In the genomic region with DNA sequence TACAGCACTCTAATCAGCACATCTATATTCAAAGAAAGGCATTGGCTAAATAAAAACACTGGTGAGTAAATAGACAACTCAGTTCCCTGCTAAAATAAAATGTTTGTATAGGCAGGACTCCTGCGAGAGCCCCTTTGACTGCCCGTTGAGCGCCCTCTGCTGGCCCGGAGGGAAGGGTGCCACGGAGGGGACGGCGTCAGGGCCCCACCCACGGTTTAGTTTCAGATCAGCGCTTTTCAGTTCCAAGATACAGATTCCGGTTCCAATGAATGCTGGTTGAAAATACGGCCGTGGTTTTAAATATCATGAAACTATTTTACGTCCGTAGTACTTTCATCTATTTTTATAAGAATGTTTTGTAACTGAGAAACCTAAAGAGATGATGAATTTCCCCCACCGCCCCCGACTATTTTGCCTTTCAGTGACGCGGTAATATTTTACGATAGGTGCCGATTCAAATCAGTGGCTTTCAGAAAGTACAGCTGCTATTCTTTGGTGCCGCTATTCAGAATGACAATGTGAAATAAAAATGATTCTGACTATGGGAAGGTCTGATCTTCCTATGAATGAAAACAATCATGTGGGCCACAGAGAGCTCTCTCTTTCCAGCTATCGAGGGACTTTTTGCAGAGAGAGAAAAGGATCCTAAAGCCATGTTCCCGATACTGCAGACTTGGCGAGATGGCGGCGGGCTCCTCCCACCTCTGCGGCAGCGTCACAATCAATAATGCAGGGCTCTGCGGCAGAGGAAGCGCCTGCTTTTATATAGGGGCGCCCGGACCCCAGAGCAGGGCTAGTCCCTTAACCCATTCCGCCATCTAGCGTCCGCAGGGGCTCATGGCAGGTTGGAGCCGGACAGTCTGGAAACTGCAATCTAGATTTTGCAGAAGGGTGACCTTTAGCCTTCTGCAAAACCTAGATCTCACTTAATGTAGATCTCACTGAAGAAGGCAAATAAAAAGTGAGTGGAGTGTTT, we compare ENCODE assay signal across 8 cellular contexts. TPM values are rescaled to one million over a fixed set of nuclear protein-coding genes. Genes with fewer than 3 reads are reported as not detected.
DNase-seq lines count a peak whose midpoint lies in the region; ATAC-seq and TF ChIP-seq lines count a peak whose summit lies in the region.

No MANE protein-coding gene starts in this region.

- TF ChIP-seq POLR2A in adrenal gland (IDR thresholded peaks at IDR 0.05) (peak in 1 of 2 donors; percentile 43), upper lobe of left lung (IDR thresholded peaks at IDR 0.05) (peak in 1 of 4 donors; percentile 32)

- TF ChIP-seq CTCF in GM12873 (IDR thresholded peaks at IDR 0.05; ENCODE audit: insufficient read depth, low read depth, low read length, missing control alignments) (peak; percentile 96), adrenal gland (IDR thresholded peaks at IDR 0.05) (peak; percentile 88 to 96 (median 90)), heart right ventricle (IDR thresholded peaks at IDR 0.05) (peak; percentile 88 to 99 (median 95)), upper lobe of left lung (IDR thresholded peaks at IDR 0.05) (peak; percentile 78 to 96 (median 88))

- H3K27ac ChIP-seq in adrenal gland (peak overlapping the region; percentile 38 to 92 (median 75)), heart right ventricle (peak overlapping the region; percentile 57 to 88 (median 78)), upper lobe of left lung (peak overlapping the region; percentile 56 to 90 (median 84))

- ATAC-seq in HG02852 (IDR thresholded peaks at IDR 0.05; ENCODE audit: unreplicated experiment), result peak; percentile 84
- peak; percentile 88 to 99 (median 94) for ATAC-seq in heart right ventricle
- peak; percentile 95 to 98 for ATAC-seq in upper lobe of left lung (ENCODE audit: low FRiP score in 2 of 2)

- H3K27me3 ChIP-seq in adrenal gland (no peaks in the 10 kb centered on the region), heart right ventricle (no peaks in the 10 kb centered on the region), upper lobe of left lung (no peaks in the 10 kb centered on the region)

- no peaks in the 10 kb centered on the region for H3K36me3 ChIP-seq in adrenal gland (replicated peaks in 1 of 2)
- no peaks in the 10 kb centered on the region for H3K36me3 ChIP-seq in heart right ventricle
- no peaks in the 10 kb centered on the region for H3K36me3 ChIP-seq in upper lobe of left lung

- H3K9me3 ChIP-seq in adrenal gland (replicated peaks in 1 of 3), result no peaks in the 10 kb centered on the region
- H3K9me3 ChIP-seq in heart right ventricle, result no peaks in the 10 kb centered on the region
- H3K9me3 ChIP-seq in upper lobe of left lung, result no peaks in the 10 kb centered on the region

- H3K4me1 ChIP-seq in adrenal gland (replicated peaks in 1 of 2) (peaks cover 0 to 16% of the 10 kb centered on the region in 2 donors), heart right ventricle (peaks cover 0 to 37% (median 12%) of the 10 kb centered on the region in 9 donors), upper lobe of left lung (peaks cover 0 to 14% (median 2%) of the 10 kb centered on the region in 4 donors)

- WGBS in adrenal gland, 4 donors, result 0 to 1% (median 1%) methylated on average over 31 to 36 of the region's 36 CpGs
- WGBS in heart right ventricle, 2 donors, result 0 to 1% methylated on average over 36 of the region's 36 CpGs
- WGBS in upper lobe of left lung, 2 donors, result 0 to 1% methylated on average over 31 to 36 of the region's 36 CpGs

- DNase-seq in NCI-H1436 (lab: John Stamatoyannopoulos, UW) (peak; percentile 92), SW480 (ENCODE audit: low spot score) (peak; percentile 91), adrenal gland (peak; percentile 83 to 95 (median 88)), heart right ventricle (peak; percentile 87), posterior cingulate gyrus (peak; percentile 83 to 98 (median 94)), upper lobe of left lung (peak; percentile 87 to 94)

- intact Hi-C loops in adrenal gland (cut with DNase I) (loop anchor here (5.0 kb wide), 1 partner anchor 336 kb away; no protein-coding TSS in a partner anchor), heart right ventricle (cut with DNase I) (loop anchor here (1.0 to 10.0 kb wide), 11 partner anchors 46 to 789 kb away; a partner anchor contains a TSS), posterior cingulate gyrus (cut with DNase I) (loop anchor here (1.0 to 5.0 kb wide), 2 partner anchors 333 to 786 kb away; a partner anchor contains a TSS)

- H3K4me3 ChIP-seq in adrenal gland (peak overlapping the region; percentile 2 to 76 (median 50)), heart right ventricle (peak overlapping the region; percentile 33 to 75 (median 58)), upper lobe of left lung (peak overlapping the region; percentile 57 to 72 (median 64))

- no peak for TF ChIP-seq EP300 in upper lobe of left lung (IDR thresholded peaks at IDR 0.05)

RNA-seq across cellular contexts. Expression of gene CCN6, which starts 10.6 kb away (rescaled TPM):
- total RNA-seq in adrenal gland (not detected), heart right ventricle (not detected), upper lobe of left lung (not detected)
- polyA plus RNA-seq in adrenal gland (not detected), heart right ventricle (not detected)

RNA-seq across cellular contexts. Expression of gene TUBE1, which starts 44.0 kb away (rescaled TPM):
- total RNA-seq in adrenal gland (10 to 100 TPM; 11.1 to 31.1 (median 19.6) TPM), heart right ventricle (10 to 100 TPM; 13.5 to 38.6 (median 22.6) TPM), upper lobe of left lung (10 to 100 TPM; 12.5 to 48.6 (median 21.0) TPM)
- polyA plus RNA-seq in adrenal gland (10 to 100 TPM; 12.1 to 22.2 (median 13.8) TPM), heart right ventricle (10 to 100 TPM in 1 of 2 donors, 1 to 10 TPM in 1; 9.0 to 43.5 TPM)

RNA-seq across cellular contexts. Expression of gene FAM229B, which starts 44.1 kb away (rescaled TPM):
- 10 to 100 TPM in 6 of 8 donors, 1 to 10 TPM in 2; 6.5 to 31.8 (median 21.9) TPM for total RNA-seq in adrenal gland
- polyA plus RNA-seq in adrenal gland, result 10 to 100 TPM; 34.3 to 41.1 (median 39.7) TPM
- total RNA-seq in heart right ventricle, result 10 to 100 TPM; 47.4 to 88.7 (median 59.8) TPM
- 10 to 100 TPM; 36.7 to 68.0 TPM for polyA plus RNA-seq in heart right ventricle
- total RNA-seq in upper lobe of left lung, result 10 to 100 TPM in 3 of 6 donors, 1 to 10 TPM in 3; 3.1 to 14.0 (median 10.4) TPM

Comparison
In these comparisons a context has a peak if more than half of its experiments do, and no peak if none do; other contexts are left out.
1. Peak in every context shown above with its lines: DNase-seq, ATAC-seq, H3K4me3 ChIP-seq and H3K27ac ChIP-seq.